In the genomic region with DNA sequence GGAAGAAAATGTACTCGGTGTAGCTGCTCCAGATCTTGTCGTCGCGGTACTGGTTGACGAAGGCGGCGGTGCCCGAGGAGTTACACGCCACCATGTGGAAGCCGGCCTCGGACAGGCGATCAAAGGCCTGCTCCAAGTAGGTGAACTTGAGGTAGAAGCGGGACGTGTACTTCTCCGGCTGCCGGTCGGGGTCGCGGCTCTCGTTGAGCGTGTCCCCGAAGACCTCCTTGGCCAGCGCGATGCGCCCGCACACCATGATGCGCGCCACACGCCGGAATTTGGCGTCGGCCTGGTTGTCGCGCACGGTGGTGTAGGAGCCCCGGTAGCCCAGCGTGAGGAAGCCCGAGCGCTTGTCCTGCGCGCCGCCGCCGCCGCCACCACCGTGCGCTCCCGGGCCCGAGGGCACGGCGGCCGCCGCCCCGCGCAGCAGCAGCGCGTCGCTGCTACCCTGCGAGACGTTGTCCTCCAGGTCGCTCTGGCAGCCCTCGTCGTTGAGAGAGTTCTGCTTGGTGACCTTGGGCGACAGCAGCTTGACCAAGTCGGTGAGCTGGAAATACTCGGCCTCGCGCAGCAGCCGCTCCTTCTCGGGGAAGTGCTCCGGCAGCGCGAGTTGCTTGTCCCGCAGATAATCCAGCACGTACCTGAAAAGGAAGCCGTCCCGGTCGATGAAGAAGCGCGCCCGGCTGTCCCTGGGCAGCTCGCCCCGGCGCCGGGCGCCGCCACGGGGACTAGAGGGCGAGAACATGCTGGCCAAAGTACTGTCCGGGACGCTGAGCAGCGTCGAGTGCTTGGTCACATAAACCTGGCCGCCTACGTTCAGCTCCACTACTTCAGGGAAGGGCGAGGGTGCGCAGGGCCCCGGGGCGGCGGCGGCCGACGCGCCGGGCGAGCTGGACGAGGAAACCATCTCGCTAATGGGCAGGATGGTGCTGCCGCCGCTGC, we compare ENCODE assay signal across 8 cellular contexts. TPM values are rescaled to one million over a fixed set of nuclear protein-coding genes. Genes with fewer than 3 reads are reported as not detected.
DNase-seq lines count a peak whose midpoint lies in the region; ATAC-seq and TF ChIP-seq lines count a peak whose summit lies in the region.

No MANE protein-coding gene starts in this region.

- peak overlapping the region; percentile 45 to 67 for H3K4me3 ChIP-seq in duodenal mucosa (ENCODE audit: low read depth in 1 of 2, low read length in 2 of 2)
- H3K4me3 ChIP-seq in lung: no peak overlapping the region
- H3K4me3 ChIP-seq in tibial artery: peak overlapping the region; percentile 51 to 64

- H3K9ac ChIP-seq in duodenal mucosa (ENCODE audit: low read depth in 1 of 2, low read length in 2 of 2): no peak overlapping the region

- DNase-seq in stimulated activated CD4-positive, alpha-beta T cell treated with anti-CD3 and anti-CD28 coated beads, Interleukin-15, amount 100 ng/mL, for 24 hours: peak; percentile 12
- DNase-seq in stimulated activated CD4-positive, alpha-beta T cell treated with anti-CD3 and anti-CD28 coated beads, Interleukin-12 subunit alpha, Interleukin-12 subunit beta, amount 100 ng/mL, for 4 hours: no peak
- DNase-seq in NCI-H2171 treated with DMSO at 0.1 percent for 48 hours (lab: John Stamatoyannopoulos, UW) (peak; percentile 75), lung (ENCODE audit: low spot score) (no peak), tibial artery (peak; percentile 20 to 66), NCI-H2029 (lab: John Stamatoyannopoulos, UW) (no peak)

- WGBS in lung, 2 donors: 1 to 2% methylated on average over 106 to 110 of the region's 110 CpGs

- H3K36me3 ChIP-seq in duodenal mucosa (ENCODE audit: control insufficient read depth in 1 of 2, insufficient read depth in 2 of 2, low read length in 2 of 2): no peaks in the 10 kb centered on the region
- no peaks in the 10 kb centered on the region for H3K36me3 ChIP-seq in lung (ENCODE audit: control insufficient read depth in 2 of 2, insufficient read depth in 2 of 2, low read length in 2 of 2)
- H3K36me3 ChIP-seq in tibial artery: no peaks in the 10 kb centered on the region

- ATAC-seq in lung (ENCODE audit: insufficient read depth, low FRiP score) (peak; percentile 50), HG02678 (IDR thresholded peaks at IDR 0.05; ENCODE audit: unreplicated experiment) (no peak)

- H3K4me1 ChIP-seq in duodenal mucosa (ENCODE audit: control insufficient read depth in 1 of 2, insufficient read depth in 2 of 2, low read length in 2 of 2): peaks cover 0 to 5% of the 10 kb centered on the region in 2 donors
- peaks cover 0 to 12% of the 10 kb centered on the region in 2 donors for H3K4me1 ChIP-seq in lung (ENCODE audit: control insufficient read depth in 2 of 2, insufficient read depth in 2 of 2, low read length in 2 of 2)
- H3K4me1 ChIP-seq in tibial artery: peaks cover 0 to 35% (median 26%) of the 10 kb centered on the region in 4 donors

- H3K27ac ChIP-seq in duodenal mucosa (ENCODE audit: low read depth, low read length) (no peak overlapping the region), lung (ENCODE audit: low read depth in 1 of 2, low read length in 1 of 2) (no peak overlapping the region), tibial artery (peak overlapping the region; percentile 46 to 92)

- intact Hi-C loops in tibial artery (cut with DNase I; ENCODE audit: low total_unique reads): no loop called here

- H3K27me3 ChIP-seq in duodenal mucosa (ENCODE audit: control insufficient read depth in 1 of 2, insufficient read depth in 2 of 2, low read length in 2 of 2): peaks cover 9 to 40% of the 10 kb centered on the region in 2 donors
- H3K27me3 ChIP-seq in lung (ENCODE audit: control insufficient read depth, insufficient read depth): no peaks in the 10 kb centered on the region
- peaks cover 0 to 41% of the 10 kb centered on the region in 2 donors for H3K27me3 ChIP-seq in tibial artery

- TF ChIP-seq CTCF in lung (IDR thresholded peaks at IDR 0.05; ENCODE audit: control extremely low read depth, extremely low read depth) (no peak), tibial artery (IDR thresholded peaks at IDR 0.05) (no peak)

- H3K9me3 ChIP-seq in duodenal mucosa (ENCODE audit: control insufficient read depth in 1 of 2, low read length in 2 of 2) (no peaks in the 10 kb centered on the region), lung (ENCODE audit: control insufficient read depth in 2 of 2, insufficient read depth in 1 of 2, low read length in 1 of 2) (peaks cover 0 to 2% of the 10 kb centered on the region in 2 donors), tibial artery (no peaks in the 10 kb centered on the region)

RNA-seq across cellular contexts. Expression of a gene that starts 0.8 kb away (rescaled TPM):
- under 1 TPM; 0.06 to 0.17 TPM for total RNA-seq in lung
- under 1 TPM; 0.02 to 0.14 TPM for polyA plus RNA-seq in lung

Comparison
In these comparisons a context has a peak if more than half of its experiments do, and no peak if none do; other contexts are left out.
1. DNase-seq: peak in stimulated activated CD4-positive, alpha-beta T cell treated with anti-CD3 and anti-CD28 coated beads, Interleukin-15, amount 100 ng/mL, for 24 hours (single experiment), NCI-H2171 treated with DMSO at 0.1 percent for 48 hours (single experiment) and tibial artery (2 of 2); none in stimulated activated CD4-positive, alpha-beta T cell treated with anti-CD3 and anti-CD28 coated beads, Interleukin-12 subunit alpha, Interleukin-12 subunit beta, amount 100 ng/mL, for 4 hours (single experiment), lung (single experiment) and NCI-H2029 (single experiment).
2. H3K27ac ChIP-seq: peak in tibial artery (2 of 2); none in duodenal mucosa (single experiment) and lung (0 of 2).